ENCODE assay signal across 12 cellular contexts in the genomic region with DNA sequence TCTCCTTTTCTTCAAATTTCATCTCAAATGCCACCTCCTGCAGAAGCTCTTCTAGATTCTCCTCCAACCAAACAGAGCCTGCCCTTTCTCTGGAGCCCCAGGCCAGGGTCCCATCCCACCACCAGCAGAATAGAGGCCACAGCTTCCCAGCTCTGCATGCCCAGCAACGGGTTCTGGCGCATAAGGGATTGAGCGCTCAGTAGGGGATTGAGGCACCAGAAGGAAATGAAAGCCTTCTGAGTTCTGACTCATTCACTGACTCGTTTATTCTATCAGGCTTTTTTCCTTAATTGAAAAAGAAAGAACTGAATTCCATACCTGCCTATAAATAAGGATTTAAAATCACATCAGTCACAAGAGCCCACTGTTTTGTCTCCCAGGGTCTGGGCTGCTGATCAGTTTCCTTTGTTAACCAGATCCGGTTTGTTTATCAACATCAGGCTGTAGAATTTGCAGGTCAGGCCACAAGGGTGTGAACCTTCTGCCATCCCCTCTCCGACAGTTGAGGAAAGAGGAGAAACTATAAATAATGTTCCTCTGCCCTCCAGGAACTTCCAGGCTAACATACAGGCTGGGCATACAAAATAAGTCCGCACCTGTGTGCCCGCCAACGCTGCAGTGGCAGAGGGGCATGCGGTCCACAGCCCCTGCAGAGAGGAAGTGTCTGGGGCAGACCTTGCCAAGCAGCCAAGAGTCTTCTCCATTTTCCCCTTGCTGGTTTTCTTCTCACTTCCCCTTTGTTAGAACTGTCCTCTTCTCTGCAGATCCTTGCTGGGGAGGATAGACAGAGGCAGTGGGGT.
DNase-seq lines count a peak whose midpoint lies in the region; ATAC-seq and TF ChIP-seq lines count a peak whose summit lies in the region.
"Had no signal": no experiment of that assay in that cellular context is flagged by ENCODE, and none has a peak within 500 bp of the region (broad histone marks: within the 10 kb centered on the region; RNA-seq: fewer than 3 reads in every experiment).

No MANE protein-coding gene starts in this region.

- no peaks in the 10 kb centered on the region for H3K9me3 Mint-ChIP-seq in WTC11
- H3K9me3 Mint-ChIP-seq in naive B cell: peaks cover 0 to 5% (median 0%) of the 10 kb centered on the region in 7 donors

- no peaks in the 10 kb centered on the region for H4K20me1 ChIP-seq in DOHH2 (ENCODE audit: control insufficient read depth, insufficient read depth, low read depth, low read length)

- H3K9me2 ChIP-seq in DOHH2 (replicated peaks; ENCODE audit: control insufficient read depth, low read length): no peaks in the 10 kb centered on the region

- H3K36me3 Mint-ChIP-seq in WTC11: no peaks in the 10 kb centered on the region
- peaks cover 0 to 5% of the 10 kb centered on the region in 2 donors for H3K36me3 Mint-ChIP-seq in naive B cell

- peak overlapping the region; percentile 12; the same call in 1 of the 2 replicates for H3K27ac Mint-ChIP-seq in WTC11
- H3K27ac Mint-ChIP-seq in naive B cell: peak overlapping the region; percentile 54 to 96 (median 86)

- H3F3A ChIP-seq in DOHH2 (ENCODE audit: control insufficient read depth, insufficient read depth): peaks cover 28% of the 10 kb centered on the region

- DNase-seq in KG1 (lab: John Stamatoyannopoulos, UW) (peak; percentile 39), WTC11 (ENCODE audit: low spot score) (no peak), naive B cell (peak; percentile 81), NCI-H524 (lab: John Stamatoyannopoulos, UW) (no peak), NCI-H1092 (lab: John Stamatoyannopoulos, UW) (no peak), NCI-H1105 (lab: John Stamatoyannopoulos, UW) (no peak), GM10248 (ENCODE audit: extremely low spot score) (no peak)
- DNase-seq: COR-L47 had no signal

- CTCF ChIA-PET in WTC11 (lab: Charles Lee) (interaction anchor here (0.7 to 5.4 kb wide), 12 partner anchors 8 to 156 kb away, joined by 3 to 58 read pairs (median 4); no protein-coding TSS in a partner anchor), GM10248 (lab: Yijun Ruan, JAX) (interaction anchor here (1.0 to 4.7 kb wide), 4 partner anchors 10 to 689 kb away, joined by 3 to 30 read pairs (median 4); no protein-coding TSS in a partner anchor)

- no peaks in the 10 kb centered on the region for H3K9me3 ChIP-seq in DOHH2 (ENCODE audit: control insufficient read depth, insufficient read depth, low read length)
- H3K9me3 ChIP-seq: body of pancreas had no signal

- no peaks in the 10 kb centered on the region; the same call in 1 of the 2 replicates for H3K27me3 Mint-ChIP-seq in WTC11 (ENCODE audit: low read depth)
- H3K27me3 Mint-ChIP-seq in naive B cell: no peaks in the 10 kb centered on the region

- peak overlapping the region; percentile 29 for H3K4me3 ChIP-seq in DOHH2 (ENCODE audit: low read length)
- H3K4me3 ChIP-seq: body of pancreas, skin epidermis had no signal

- TF ChIP-seq CTCF in DOHH2 (IDR thresholded peaks at IDR 0.05; ENCODE audit: low read depth, low read length, poor library complexity, severe bottlenecking) (no peak), WTC11 (IDR thresholded peaks at IDR 0.05) (no peak), GM10248 (IDR thresholded peaks at IDR 0.05; ENCODE audit: control extremely low read depth, extremely low read depth, low read depth, missing control alignments) (no peak)

- H3K36me3 ChIP-seq in DOHH2 (ENCODE audit: control insufficient read depth, low read length): no peaks in the 10 kb centered on the region

- POLR2A ChIA-PET in WTC11 (lab: Charles Lee): no interaction called here
- POLR2A ChIA-PET in GM10248 (lab: Yijun Ruan, JAX): no interaction called here

- H3K27me3 ChIP-seq in DOHH2 (ENCODE audit: control insufficient read depth, low read length): no peaks in the 10 kb centered on the region
- H3K27me3 ChIP-seq: body of pancreas had no signal

- H3K4me1 Mint-ChIP-seq in WTC11 (peaks cover 82% of the 10 kb centered on the region), naive B cell (peaks cover 67 to 85% (median 81%) of the 10 kb centered on the region in 3 donors)

- peak overlapping the region; percentile 46 for H3K4me2 ChIP-seq in DOHH2 (ENCODE audit: low read length)

- peaks cover 98% of the 10 kb centered on the region for H3K4me1 ChIP-seq in DOHH2 (ENCODE audit: control insufficient read depth, low read length)
- H3K4me1 ChIP-seq: body of pancreas had no signal

- H3K4me3 Mint-ChIP-seq in WTC11 (no peak overlapping the region), naive B cell (peak overlapping the region; percentile 40 to 89 (median 69))

- no peaks in the 10 kb centered on the region for H3K79me2 ChIP-seq in DOHH2 (ENCODE audit: control insufficient read depth, low read length)

- peak overlapping the region; percentile 40 for H3K27ac ChIP-seq in DOHH2 (ENCODE audit: low read depth, low read length)
- H3K27ac ChIP-seq: body of pancreas, epithelial cell of prostate had no signal

- ATAC-seq in WTC11: peak; percentile 35
- peak; percentile 86 to 89 for ATAC-seq in naive B cell (ENCODE audit: low read depth in 2 of 2)
- ATAC-seq: body of pancreas had no signal

TF ChIP-seq in WTC11, 78 proteins besides CTCF, POLR2A, EP300 and RAD21:
- TF ChIP-seq, protein P1, sequence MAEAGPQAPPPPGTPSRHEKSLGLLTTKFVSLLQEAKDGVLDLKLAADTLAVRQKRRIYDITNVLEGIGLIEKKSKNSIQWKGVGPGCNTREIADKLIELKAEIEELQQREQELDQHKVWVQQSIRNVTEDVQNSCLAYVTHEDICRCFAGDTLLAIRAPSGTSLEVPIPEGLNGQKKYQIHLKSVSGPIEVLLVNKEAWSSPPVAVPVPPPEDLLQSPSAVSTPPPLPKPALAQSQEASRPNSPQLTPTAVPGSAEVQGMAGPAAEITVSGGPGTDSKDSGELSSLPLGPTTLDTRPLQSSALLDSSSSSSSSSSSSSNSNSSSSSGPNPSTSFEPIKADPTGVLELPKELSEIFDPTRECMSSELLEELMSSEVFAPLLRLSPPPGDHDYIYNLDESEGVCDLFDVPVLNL (CRISPR knock-in tag; IDR thresholded peaks at IDR 0.05; ENCODE audit: borderline replicate concordance, low read depth): no peak
- TF ChIP-seq TP53 (CRISPR knock-in tag; IDR thresholded peaks at IDR 0.05): 0 out of 2 replicates have a peak, but pooled peaks have one; percentile 30

Comparison
In these comparisons a context has a peak if more than half of its experiments do, and no peak if none do; other contexts are left out.
1. DNase-seq: peak in KG1 (single experiment) and naive B cell (single experiment); none in WTC11 (single experiment), NCI-H524 (0 of 2), NCI-H1092 (single experiment), NCI-H1105 (single experiment) and GM10248 (single experiment).